ENCODE assay signal across 14 cellular contexts in genomic region chr15:85725564-85725963, GRCh38.
DNase-seq lines count a peak whose midpoint lies in the region; ATAC-seq and TF ChIP-seq lines count a peak whose summit lies in the region.
"Had no signal": no experiment of that assay in that cellular context is flagged by ENCODE, and none has a peak within 500 bp of the region (broad histone marks: within the 10 kb centered on the region; RNA-seq: fewer than 3 reads in every experiment).

No MANE protein-coding gene starts in this region.

- ATAC-seq in HG02970 (IDR thresholded peaks at IDR 0.05; ENCODE audit: low FRiP score, unreplicated experiment): no peak

- H3K9me3 ChIP-seq in tibial artery: no peaks in the 10 kb centered on the region

- H3K4me3 ChIP-seq in tibial artery: no peak overlapping the region

- H3K36me3 ChIP-seq in tibial artery: peaks cover 15 to 84% (median 62%) of the 10 kb centered on the region in 3 donors

- H3K9me3 Mint-ChIP-seq in activated naive CD4-positive, alpha-beta T cell treated with anti-CD3 and anti-CD28 coated beads, Interleukin-2, amount 50 U/mL, for 24 hours: no peaks in the 10 kb centered on the region
- H3K9me3 Mint-ChIP-seq in chondrocyte (ENCODE audit: low read depth): no peaks in the 10 kb centered on the region
- H3K9me3 Mint-ChIP-seq in nephron: peaks cover 2% of the 10 kb centered on the region

- TF ChIP-seq CTCF in chondrocyte (IDR thresholded peaks at IDR 0.05) (no peak), nephron (IDR thresholded peaks at IDR 0.05; ENCODE audit: unreplicated experiment in 3 of 3) (no peak), tibial artery (IDR thresholded peaks at IDR 0.05) (no peak)

- peaks cover 0 to 43% (median 33%) of the 10 kb centered on the region in 4 donors for H3K4me1 ChIP-seq in tibial artery

- peaks cover 16% of the 10 kb centered on the region for H3K36me3 Mint-ChIP-seq in activated naive CD4-positive, alpha-beta T cell treated with anti-CD3 and anti-CD28 coated beads, Interleukin-2, amount 50 U/mL, for 24 hours
- H3K36me3 Mint-ChIP-seq in chondrocyte (ENCODE audit: low read depth): peaks cover 26% of the 10 kb centered on the region
- peaks cover 80% of the 10 kb centered on the region for H3K36me3 Mint-ChIP-seq in nephron (ENCODE audit: low read depth)

- intact Hi-C loops in tibial artery (cut with DNase I; ENCODE audit: low total_unique reads): loop anchor here (10.0 kb wide), 1 partner anchor 111 kb away; no protein-coding TSS in a partner anchor

- peak overlapping the region; percentile 82 to 84 for H3K27ac ChIP-seq in tibial artery

- no peak overlapping the region for H3K4me3 Mint-ChIP-seq in activated naive CD4-positive, alpha-beta T cell treated with anti-CD3 and anti-CD28 coated beads, Interleukin-2, amount 50 U/mL, for 24 hours
- H3K4me3 Mint-ChIP-seq in chondrocyte (ENCODE audit: unreplicated experiment) (no peak overlapping the region), nephron (no peak overlapping the region)
- H3K4me3 Mint-ChIP-seq: brain had no signal

- H3K4me1 Mint-ChIP-seq in activated naive CD4-positive, alpha-beta T cell treated with anti-CD3 and anti-CD28 coated beads, Interleukin-2, amount 50 U/mL, for 24 hours: peaks cover 51% of the 10 kb centered on the region
- H3K4me1 Mint-ChIP-seq in chondrocyte (ENCODE audit: low read depth) (peaks cover 46% of the 10 kb centered on the region), nephron (peaks cover 5% of the 10 kb centered on the region)

- H3K27ac Mint-ChIP-seq in activated naive CD4-positive, alpha-beta T cell treated with anti-CD3 and anti-CD28 coated beads, Interleukin-2, amount 50 U/mL, for 24 hours: peak overlapping the region; percentile 88
- H3K27ac Mint-ChIP-seq in chondrocyte (ENCODE audit: unreplicated experiment): peak overlapping the region; percentile 92
- H3K27ac Mint-ChIP-seq in nephron: peak overlapping the region in 2 of 3 experiments; percentile 35 to 62

- no peaks in the 10 kb centered on the region for H3K27me3 Mint-ChIP-seq in activated naive CD4-positive, alpha-beta T cell treated with anti-CD3 and anti-CD28 coated beads, Interleukin-2, amount 50 U/mL, for 24 hours
- H3K27me3 Mint-ChIP-seq in chondrocyte (ENCODE audit: low read depth) (no peaks in the 10 kb centered on the region), nephron (ENCODE audit: low read depth) (no peaks in the 10 kb centered on the region)

- no peaks in the 10 kb centered on the region for H3K27me3 ChIP-seq in tibial artery

- no peak for DNase-seq in activated naive CD4-positive, alpha-beta T cell (lab: John Stamatoyannopoulos, UW)
- no peak for DNase-seq in chondrocyte (ENCODE audit: low spot score)
- peak in 1 of 2 donors; percentile 39 for DNase-seq in tibial artery
- no peak for DNase-seq in DMS53 treated with DMSO at 0.1 percent for 48 hours (lab: John Stamatoyannopoulos, UW; ENCODE audit: unreplicated experiment)
- no peak for DNase-seq in COLO668 (lab: John Stamatoyannopoulos, UW; ENCODE audit: unreplicated experiment)
- DNase-seq: ACHN, DMS153, NCI-H2029 treated with DMSO at 0.1 percent for 48 hours, NCI-H82, SHP77 had no signal
